16 cellular contexts compared by ENCODE assay signal in genomic region chr21:28776251-28776650, GRCh38.
DNase-seq lines count a peak whose midpoint lies in the region; FAIRE-seq lines count a peak whose summit lies in the region.
"Had no signal": no experiment of that assay in that cellular context is flagged by ENCODE, and none has a peak within 500 bp of the region (broad histone marks: within the 10 kb centered on the region; RNA-seq: fewer than 3 reads in every experiment).

No MANE protein-coding gene starts in this region.

- no peak overlapping the region for H2BK120ac ChIP-seq in mesenchymal stem cell (ENCODE audit: low read depth, low read length)

- peak; percentile 3 to 23 for DNase-seq in stimulated activated CD4-positive, alpha-beta T cell treated with anti-CD3 and anti-CD28 coated beads, Interleukin-12 subunit alpha, Interleukin-12 subunit beta, amount 100 ng/mL, for 24 hours (ENCODE audit: low read depth in 2 of 2)
- no peak for DNase-seq in stimulated activated CD4-positive, alpha-beta T cell treated with anti-CD3 and anti-CD28 coated beads, Interleukin-12 subunit alpha, Interleukin-12 subunit beta, amount 100 ng/mL, for 4 hours
- peak; percentile 34 for DNase-seq in activated T-cell treated with anti-CD3 and anti-CD28 coated beads, Interleukin-2, amount 50 U/mL, for 24 hours
- DNase-seq in mesenchymal stem cell (peak; percentile 75), urothelium cell line (ENCODE audit: low spot score) (peak; percentile 28), NOMO-1 treated with dmso at 0.1 percent for 144 hours (lab: John Stamatoyannopoulos, UW; ENCODE audit: unreplicated experiment) (no peak), DMS 273 treated with DMSO at 0.1 percent for 48 hours (lab: John Stamatoyannopoulos, UW) (no peak), NCI-H1092 treated with DMSO at 0.1 percent for 48 hours (lab: John Stamatoyannopoulos, UW) (no peak)
- DNase-seq: foreskin melanocyte, left cardiac atrium, NCI-H1417 treated with DMSO at 0.1 percent for 48 hours, nephron progenitor cell, T-helper 17 cell had no signal

- H4K8ac ChIP-seq in mesenchymal stem cell (ENCODE audit: low read length), result no peak overlapping the region

- H3K36me3 ChIP-seq in mesenchymal stem cell (ENCODE audit: control insufficient read depth in 1 of 2, insufficient read depth in 2 of 2, low read depth in 1 of 2, low read length in 2 of 2), result no peaks in the 10 kb centered on the region
- H3K36me3 ChIP-seq: BLaER1 treated with 17β-estradiol and CSF1 and Interleukin-3, amounts not matched to agents 10 nM and 100 nM; tibial nerve had no signal

- H3K27me3 Mint-ChIP-seq in activated T-cell treated with anti-CD3 and anti-CD28 coated beads, Interleukin-2, amount 50 U/mL, for 24 hours, result no peaks in the 10 kb centered on the region
- H3K27me3 Mint-ChIP-seq: T-helper 17 cell had no signal

- no peak overlapping the region for H3K27ac ChIP-seq in mesenchymal stem cell (ENCODE audit: low read length, poor library complexity, severe bottlenecking)
- H3K27ac ChIP-seq: BLaER1 treated with 17β-estradiol and CSF1 and Interleukin-3, amounts not matched to agents 10 nM and 100 nM; tibial nerve had no signal

- H3K9me3 ChIP-seq in mesenchymal stem cell (ENCODE audit: control insufficient read depth, low read length), result no peaks in the 10 kb centered on the region
- H3K9me3 ChIP-seq: BLaER1 treated with 17β-estradiol and CSF1 and Interleukin-3, amounts not matched to agents 10 nM and 100 nM; tibial nerve had no signal

- H3K23ac ChIP-seq in mesenchymal stem cell (ENCODE audit: low read length in 2 of 2), result no peak overlapping the region

- peaks cover 9% of the 10 kb centered on the region for H3K36me3 Mint-ChIP-seq in activated T-cell treated with anti-CD3 and anti-CD28 coated beads, Interleukin-2, amount 50 U/mL, for 24 hours (ENCODE audit: low read depth)

- H3K4me3 Mint-ChIP-seq in activated T-cell treated with anti-CD3 and anti-CD28 coated beads, Interleukin-2, amount 50 U/mL, for 24 hours, result no peak overlapping the region
- H3K4me3 Mint-ChIP-seq: nephron progenitor cell, T-helper 17 cell had no signal

- H3K4ac ChIP-seq in mesenchymal stem cell (ENCODE audit: low read depth in 1 of 2, low read length in 2 of 2), result no peak overlapping the region

- no peak overlapping the region for H3K18ac ChIP-seq in mesenchymal stem cell (ENCODE audit: low read depth in 1 of 2, low read length in 2 of 2)

- H3K79me1 ChIP-seq in mesenchymal stem cell (replicated peaks; ENCODE audit: low read length, poor library complexity, severe bottlenecking), result no peaks in the 10 kb centered on the region

- H3K4me1 Mint-ChIP-seq in activated T-cell treated with anti-CD3 and anti-CD28 coated beads, Interleukin-2, amount 50 U/mL, for 24 hours (ENCODE audit: low read depth), result peaks cover 41% of the 10 kb centered on the region
- H3K4me1 Mint-ChIP-seq: nephron progenitor cell, T-helper 17 cell had no signal

- no peak overlapping the region for H3K4me2 ChIP-seq in mesenchymal stem cell (ENCODE audit: low read length, poor library complexity, severe bottlenecking)

- peaks cover 4% of the 10 kb centered on the region for H3K4me1 ChIP-seq in mesenchymal stem cell (ENCODE audit: control insufficient read depth, insufficient read depth, low read depth, low read length)

- no peak overlapping the region for H2BK15ac ChIP-seq in mesenchymal stem cell (ENCODE audit: low read depth, poor library complexity, severe bottlenecking)

- no peak overlapping the region for H2AFZ ChIP-seq in mesenchymal stem cell (ENCODE audit: low read depth, low read length)

- FAIRE-seq in urothelium cell line (lab: Jason Lieb, UNC), result no peak
- FAIRE-seq: colon had no signal

- H2BK5ac ChIP-seq in mesenchymal stem cell (ENCODE audit: low read depth, low read length, poor library complexity, severe bottlenecking), result no peak overlapping the region

- peak overlapping the region; percentile 90 for H3K27ac Mint-ChIP-seq in activated T-cell treated with anti-CD3 and anti-CD28 coated beads, Interleukin-2, amount 50 U/mL, for 24 hours
- H3K27ac Mint-ChIP-seq: nephron progenitor cell, T-helper 17 cell had no signal

- 57% methylated on average over 2 of the region's 2 CpGs for WGBS in mesenchymal stem cell

- H3K9me3 Mint-ChIP-seq in activated T-cell treated with anti-CD3 and anti-CD28 coated beads, Interleukin-2, amount 50 U/mL, for 24 hours, result peaks cover 3% of the 10 kb centered on the region
- H3K9me3 Mint-ChIP-seq: nephron progenitor cell had no signal

- H2AK5ac ChIP-seq in mesenchymal stem cell (ENCODE audit: low read length, severe bottlenecking), result no peak overlapping the region

- no peaks in the 10 kb centered on the region for H3K27me3 ChIP-seq in mesenchymal stem cell (ENCODE audit: control insufficient read depth in 1 of 2, insufficient read depth in 1 of 2, low read length in 2 of 2)
- H3K27me3 ChIP-seq: BLaER1 treated with 17β-estradiol and CSF1 and Interleukin-3, amounts not matched to agents 10 nM and 100 nM; tibial nerve had no signal

- H4K91ac ChIP-seq in mesenchymal stem cell (ENCODE audit: low read length), result no peak overlapping the region

- no peak overlapping the region for H3K4me3 ChIP-seq in mesenchymal stem cell (ENCODE audit: insufficient read depth in 1 of 2, low read depth in 1 of 2, low read length in 2 of 2)
- H3K4me3 ChIP-seq: BLaER1 treated with 17β-estradiol and CSF1 and Interleukin-3, amounts not matched to agents 10 nM and 100 nM; tibial nerve had no signal

- no peak overlapping the region for H2BK12ac ChIP-seq in mesenchymal stem cell (ENCODE audit: low read length in 2 of 2)

- H3K14ac ChIP-seq in mesenchymal stem cell (ENCODE audit: low read length in 2 of 2), result no peak overlapping the region

- no peak overlapping the region for H3K9ac ChIP-seq in mesenchymal stem cell (ENCODE audit: low read length)
- H3K9ac ChIP-seq: BLaER1 treated with 17β-estradiol and CSF1 and Interleukin-3, amounts not matched to agents 10 nM and 100 nM had no signal

Comparison
In these comparisons a context has a peak if more than half of its experiments do, and no peak if none do; other contexts are left out.
1. DNase-seq: peak in stimulated activated CD4-positive, alpha-beta T cell treated with anti-CD3 and anti-CD28 coated beads, Interleukin-12 subunit alpha, Interleukin-12 subunit beta, amount 100 ng/mL, for 24 hours (2 of 2), activated T-cell treated with anti-CD3 and anti-CD28 coated beads, Interleukin-2, amount 50 U/mL, for 24 hours (single experiment), mesenchymal stem cell (single experiment) and urothelium cell line (single experiment); none in stimulated activated CD4-positive, alpha-beta T cell treated with anti-CD3 and anti-CD28 coated beads, Interleukin-12 subunit alpha, Interleukin-12 subunit beta, amount 100 ng/mL, for 4 hours (single experiment), NOMO-1 treated with dmso at 0.1 percent for 144 hours (single experiment), DMS 273 treated with DMSO at 0.1 percent for 48 hours (single experiment) and NCI-H1092 treated with DMSO at 0.1 percent for 48 hours (single experiment).